12 cellular contexts compared by ENCODE assay signal in genomic region chr6:120198033-120198432, GRCh38.
DNase-seq lines count a peak whose midpoint lies in the region; ATAC-seq, FAIRE-seq and TF ChIP-seq lines count a peak whose summit lies in the region.
"Had no signal": no experiment of that assay in that cellular context is flagged by ENCODE, and none has a peak within 500 bp of the region (broad histone marks: within the 10 kb centered on the region; RNA-seq: fewer than 3 reads in every experiment).

No MANE protein-coding gene starts in this region.

- no peak for TF ChIP-seq CTCF in NB4 (IDR thresholded peaks at IDR 0.05; ENCODE audit: low read depth, low read length)
- TF ChIP-seq CTCF in K562 (IDR thresholded peaks at IDR 0.05 in 2 of 3, conservative IDR thresholded peaks at IDR 0.05 in 1 of 3; ENCODE audit: insufficient read depth in 2 of 3, low read depth in 1 of 3, low read length in 3 of 3), result no peak
- no peak for TF ChIP-seq CTCF in kidney epithelial cell (IDR thresholded peaks at IDR 0.05; ENCODE audit: insufficient read depth, low read length, poor library complexity, severe bottlenecking)

- H3K9me3 ChIP-seq in K562 (replicated peaks; ENCODE audit: control insufficient read depth, insufficient read depth, low read depth, low read length), result no peaks in the 10 kb centered on the region
- H3K9me3 ChIP-seq: vagina had no signal

- TF ChIP-seq RAD21 in K562 (CRISPR knock-in tag; conservative IDR thresholded peaks at IDR 0.05 in 1 of 2, IDR thresholded peaks at IDR 0.05 in 1 of 2), result no peak

- H3K4me2 ChIP-seq in K562 (ENCODE audit: insufficient read depth, low read length), result no peak overlapping the region

- peak; percentile 21 for DNase-seq in D341Med (ENCODE audit: low spot score)
- DNase-seq in NB4 (ENCODE audit: low read depth), result peak; percentile 7
- peak in 1 of 4 experiments; percentile 3 for DNase-seq in K562 (ENCODE audit: extremely low read depth in 1 of 4, low spot score in 3 of 4)
- DNase-seq in kidney epithelial cell (ENCODE audit: low read depth), result peak; percentile 19
- DNase-seq in NCI-H128 (lab: John Stamatoyannopoulos, UW; ENCODE audit: unreplicated experiment), result no peak
- DNase-seq in mesenteric fat pad (ENCODE audit: low spot score), result no peak
- DNase-seq in NCI-H2107 (lab: John Stamatoyannopoulos, UW), result no peak
- no peak for DNase-seq in NCI-H2227 treated with DMSO at 0.1 percent for 48 hours (lab: John Stamatoyannopoulos, UW)
- DNase-seq: CD8-positive, alpha-beta T cell; head of caudate nucleus; NCI-H345 had no signal

- no peak for TF ChIP-seq POLR2A in NB4 (IDR thresholded peaks at IDR 0.05; ENCODE audit: extremely low read depth, insufficient read length)
- no peak for TF ChIP-seq POLR2A in K562 (conservative IDR thresholded peaks at IDR 0.05)

- H3K27me3 ChIP-seq in K562 (ENCODE audit: control insufficient read depth in 2 of 2, insufficient read depth in 2 of 2, low read length in 2 of 2) (no peaks in the 10 kb centered on the region), kidney epithelial cell (ENCODE audit: control insufficient read depth, insufficient read depth, low read length) (no peaks in the 10 kb centered on the region)
- H3K27me3 ChIP-seq: vagina had no signal

- FAIRE-seq in K562 (lab: Jason Lieb, UNC), result no peak

- ATAC-seq in K562, result no peak
- ATAC-seq: CD8-positive, alpha-beta T cell had no signal

- no peaks in the 10 kb centered on the region for H3K9me1 ChIP-seq in K562 (ENCODE audit: control insufficient read depth, insufficient read depth, low read length)

- H3K9ac ChIP-seq in K562 (ENCODE audit: insufficient read depth in 1 of 2, low read depth in 2 of 2, low read length in 2 of 2), result no peak overlapping the region

- no peak overlapping the region for H2AFZ ChIP-seq in K562 (ENCODE audit: low read depth, low read length)

- H3K36me3 ChIP-seq in K562 (ENCODE audit: control insufficient read depth, insufficient read depth, low read length) (no peaks in the 10 kb centered on the region), kidney epithelial cell (ENCODE audit: control insufficient read depth, insufficient read depth, low read length) (no peaks in the 10 kb centered on the region)
- H3K36me3 ChIP-seq: vagina had no signal

- no peaks in the 10 kb centered on the region for H3K4me1 ChIP-seq in K562 (replicated peaks in 1 of 2; ENCODE audit: control insufficient read depth in 2 of 2, insufficient read depth in 2 of 2, low read length in 2 of 2)
- H3K4me1 ChIP-seq: vagina had no signal

- CTCF ChIA-PET in K562 (lab: Yijun Ruan, JAX; ENCODE audit: low intra/inter-chr PET ratio), result no interaction called here

- POLR2A ChIA-PET in K562 (lab: Yijun Ruan, JAX), result no interaction called here

- TF ChIP-seq EP300 in K562 (IDR thresholded peaks at IDR 0.05; ENCODE audit: low read length), result no peak

- no TSS peak for BruUV-seq in K562 (replicated peaks; lab: Mats Ljungman, UMichigan)

- in situ Hi-C loops in K562 (cut with MboI), result no loop called here

- no peaks in the 10 kb centered on the region for H4K20me1 ChIP-seq in K562 (replicated peaks; ENCODE audit: control insufficient read depth, insufficient read depth, low read length)

- H3K27ac ChIP-seq in K562 (ENCODE audit: extremely low read depth, low read depth, low read length), result no peak overlapping the region
- H3K27ac ChIP-seq: vagina had no signal

- H3K79me2 ChIP-seq in K562 (ENCODE audit: control insufficient read depth, insufficient read depth, low read length), result no peaks in the 10 kb centered on the region

- intact Hi-C loops in K562 (cut with micrococcal nuclease), result no loop called here

- H3K4me3 ChIP-seq in NB4 (ENCODE audit: low read depth, low read length) (no peak overlapping the region), K562 (no peak overlapping the region), kidney epithelial cell (ENCODE audit: low read depth, low read length) (no peak overlapping the region)
- H3K4me3 ChIP-seq: vagina had no signal

TF ChIP-seq in K562, 482 proteins besides CTCF, POLR2A, EP300 and RAD21:
- TF ChIP-seq GABPB2 (CRISPR knock-in tag; conservative IDR thresholded peaks at IDR 0.05) (no peak), RBM22 (IDR thresholded peaks at IDR 0.05; ENCODE audit: low read depth, low read length, poor library complexity, severe bottlenecking) (no peak), TCF3 (CRISPR knock-in tag; IDR thresholded peaks at IDR 0.05) (peak; percentile 79), ZBTB5 (IDR thresholded peaks at IDR 0.05) (no peak), GATA2 (CRISPR knock-in tag; IDR thresholded peaks at IDR 0.05) (peak; percentile 50), CEBPG (CRISPR knock-in tag; IDR thresholded peaks at IDR 0.05) (no peak), CEBPG (tag; conservative IDR thresholded peaks at IDR 0.05 in 1 of 2, IDR thresholded peaks at IDR 0.05 in 1 of 2) (peak in 1 of 2 experiments; percentile 34; a peak in 1 of 4 replicates), ZNF134 (CRISPR knock-in tag; conservative IDR thresholded peaks at IDR 0.05) (no peak), FOSL1 (tag; conservative IDR thresholded peaks at IDR 0.05) (peak; percentile 76), CBFA2T3 (IDR thresholded peaks at IDR 0.05) (peak; percentile 58), CBFA2T2 (conservative IDR thresholded peaks at IDR 0.05) (peak; percentile 37; the same call in 1 of the 2 replicates), ATF1 (CRISPR knock-in tag; IDR thresholded peaks at IDR 0.05) (no peak), ATF1 (tag; IDR thresholded peaks at IDR 0.05) (0 out of 2 replicates have a peak, but pooled peaks have one; percentile 15)

Comparison
In these comparisons a context has a peak if more than half of its experiments do, and no peak if none do; other contexts are left out.
1. DNase-seq: peak in D341Med (single experiment), NB4 (single experiment) and kidney epithelial cell (single experiment); none in NCI-H128 (single experiment), mesenteric fat pad (single experiment), NCI-H2107 (single experiment) and NCI-H2227 treated with DMSO at 0.1 percent for 48 hours (single experiment).